1 cellular context compared by ENCODE assay signal in genomic region chr6:68559052-68559451, GRCh38.
TF ChIP-seq lines count a peak whose summit lies in the region.

No MANE protein-coding gene starts in this region.

TF ChIP-seq in liver, 16 proteins besides CTCF, POLR2A, EP300 and RAD21 (continued from another document):
- TF ChIP-seq, protein P1, sequence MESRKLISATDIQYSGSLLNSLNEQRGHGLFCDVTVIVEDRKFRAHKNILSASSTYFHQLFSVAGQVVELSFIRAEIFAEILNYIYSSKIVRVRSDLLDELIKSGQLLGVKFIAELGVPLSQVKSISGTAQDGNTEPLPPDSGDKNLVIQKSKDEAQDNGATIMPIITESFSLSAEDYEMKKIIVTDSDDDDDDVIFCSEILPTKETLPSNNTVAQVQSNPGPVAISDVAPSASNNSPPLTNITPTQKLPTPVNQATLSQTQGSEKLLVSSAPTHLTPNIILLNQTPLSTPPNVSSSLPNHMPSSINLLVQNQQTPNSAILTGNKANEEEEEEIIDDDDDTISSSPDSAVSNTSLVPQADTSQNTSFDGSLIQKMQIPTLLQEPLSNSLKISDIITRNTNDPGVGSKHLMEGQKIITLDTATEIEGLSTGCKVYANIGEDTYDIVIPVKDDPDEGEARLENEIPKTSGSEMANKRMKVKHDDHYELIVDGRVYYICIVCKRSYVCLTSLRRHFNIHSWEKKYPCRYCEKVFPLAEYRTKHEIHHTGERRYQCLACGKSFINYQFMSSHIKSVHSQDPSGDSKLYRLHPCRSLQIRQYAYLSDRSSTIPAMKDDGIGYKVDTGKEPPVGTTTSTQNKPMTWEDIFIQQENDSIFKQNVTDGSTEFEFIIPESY (IDR thresholded peaks at IDR 0.05), result no peak
- TF ChIP-seq YY1 (IDR thresholded peaks at IDR 0.05) (no peak), SP1 (IDR thresholded peaks at IDR 0.05) (no peak), JUND (IDR thresholded peaks at IDR 0.05) (no peak)
- TF ChIP-seq, protein P2, sequence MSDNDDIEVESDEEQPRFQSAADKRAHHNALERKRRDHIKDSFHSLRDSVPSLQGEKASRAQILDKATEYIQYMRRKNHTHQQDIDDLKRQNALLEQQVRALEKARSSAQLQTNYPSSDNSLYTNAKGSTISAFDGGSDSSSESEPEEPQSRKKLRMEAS (IDR thresholded peaks at IDR 0.05), result no peak
